Comparison of ENCODE assay signal across 18 cellular contexts in the genomic region with DNA sequence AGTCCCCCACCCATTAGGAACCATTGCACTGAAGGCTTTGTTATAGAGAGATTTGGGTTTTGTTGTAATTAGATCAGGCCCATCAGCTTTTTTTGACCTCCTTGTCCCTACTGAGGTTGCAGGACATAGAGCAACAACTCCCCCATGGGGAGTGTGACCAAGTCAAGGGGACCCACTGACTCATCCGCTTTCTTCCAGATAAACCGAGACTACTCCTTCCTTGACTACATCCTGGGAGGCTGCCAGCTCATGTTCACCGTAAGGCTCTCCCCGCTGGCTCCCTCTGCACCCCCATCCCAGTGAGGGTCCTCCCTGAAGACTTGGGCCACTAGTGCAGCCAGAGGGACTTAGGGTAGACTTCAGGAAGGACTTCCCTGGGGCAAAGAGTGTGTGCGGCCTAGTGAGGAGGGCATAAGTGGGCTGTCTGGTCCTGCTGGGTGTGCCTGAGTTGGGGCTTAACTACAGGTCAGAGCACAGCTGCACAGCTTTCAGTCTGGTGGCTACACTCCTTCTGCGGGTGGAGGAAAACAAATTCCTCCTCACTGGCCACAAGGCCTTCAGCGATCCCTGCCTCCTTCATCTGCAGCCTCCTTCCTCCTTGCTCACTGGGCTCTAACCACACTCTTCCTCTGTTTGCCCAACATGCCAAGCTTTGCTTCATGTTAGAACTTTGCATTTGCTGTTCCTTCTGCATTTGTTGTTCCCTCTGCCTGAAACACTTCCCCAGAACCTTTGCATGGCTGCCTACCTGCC. TPM values are rescaled to one million over a fixed set of nuclear protein-coding genes. Genes with fewer than 3 reads are reported as not detected.
DNase-seq lines count a peak whose midpoint lies in the region; TF ChIP-seq lines count a peak whose summit lies in the region.
"Had no signal": no experiment of that assay in that cellular context is flagged by ENCODE, and none has a peak within 500 bp of the region (broad histone marks: within the 10 kb centered on the region; RNA-seq: fewer than 3 reads in every experiment).

No MANE protein-coding gene starts in this region.

- peak overlapping the region; percentile 55 for H3K4me3 Mint-ChIP-seq in activated naive CD4-positive, alpha-beta T cell treated with anti-CD3 and anti-CD28 coated beads, Interleukin-2, amount 50 U/mL, for 24 hours

- no peaks in the 10 kb centered on the region for H3K36me3 Mint-ChIP-seq in activated naive CD4-positive, alpha-beta T cell treated with anti-CD3 and anti-CD28 coated beads, Interleukin-2, amount 50 U/mL, for 24 hours

- no peaks in the 10 kb centered on the region for H3K27me3 Mint-ChIP-seq in activated naive CD4-positive, alpha-beta T cell treated with anti-CD3 and anti-CD28 coated beads, Interleukin-2, amount 50 U/mL, for 24 hours

- H3K4me3 ChIP-seq in choroid plexus epithelial cell (ENCODE audit: low read depth, low read length) = no peak overlapping the region
- H3K4me3 ChIP-seq: body of pancreas, gastroesophageal sphincter had no signal

- H3K9me3 Mint-ChIP-seq in activated naive CD4-positive, alpha-beta T cell treated with anti-CD3 and anti-CD28 coated beads, Interleukin-2, amount 50 U/mL, for 24 hours = no peaks in the 10 kb centered on the region

- no peak for DNase-seq in activated naive CD4-positive, alpha-beta T cell treated with anti-CD3 and anti-CD28 coated beads, Interleukin-2, amount 50 U/mL, for 16 hours
- DNase-seq in RWPE1 (ENCODE audit: low spot score) (no peak), choroid plexus epithelial cell (ENCODE audit: low read depth) (peak; percentile 51), substantia nigra (lab: John Stamatoyannopoulos, UW) (no peak), glomerular visceral epithelial cell (ENCODE audit: extremely low spot score) (no peak), NCI-H1048 (lab: John Stamatoyannopoulos, UW) (no peak), dermis blood vessel endothelial cell (no peak)
- DNase-seq: activated T-cell treated with anti-CD3 and anti-CD28 coated beads, Interleukin-2, amount 50 U/mL, for 1 hour; body of pancreas; DND-41; islet precursor cell; NCI-H1930; NCI-H748 treated with DMSO at 0.1 percent for 48 hours; SHP77 treated with DMSO at 0.1 percent for 48 hours; stimulated activated CD8-positive, alpha-beta memory T cell treated with anti-CD3 and anti-CD28 coated beads, Interleukin-4, amount 100 ng/mL, for 48 hours; WERI-Rb-1 had no signal

- peaks cover 53% of the 10 kb centered on the region for H3K4me1 Mint-ChIP-seq in activated naive CD4-positive, alpha-beta T cell treated with anti-CD3 and anti-CD28 coated beads, Interleukin-2, amount 50 U/mL, for 24 hours

- TF ChIP-seq CTCF in RWPE1 (conservative IDR thresholded peaks at IDR 0.05; ENCODE audit: low read depth) = no peak
- TF ChIP-seq CTCF in choroid plexus epithelial cell (conservative IDR thresholded peaks at IDR 0.05; ENCODE audit: low read depth, low read length) = no peak

- H3K27ac ChIP-seq in RWPE1 = peak overlapping the region; percentile 17; the same call in 1 of the 2 replicates
- peak overlapping the region; percentile 7 for H3K27ac ChIP-seq in substantia nigra (ENCODE audit: low read depth, low read length, poor library complexity, severe bottlenecking)
- H3K27ac ChIP-seq: body of pancreas, gastroesophageal sphincter, WERI-Rb-1 had no signal

- peak overlapping the region; percentile 88 for H3K27ac Mint-ChIP-seq in activated naive CD4-positive, alpha-beta T cell treated with anti-CD3 and anti-CD28 coated beads, Interleukin-2, amount 50 U/mL, for 24 hours

- POLR2A ChIA-PET in RWPE1 (lab: Yijun Ruan, JAX; ENCODE audit: low non-redundant PET) = no interaction called here

- CTCF ChIA-PET in RWPE1 (lab: Yijun Ruan, JAX) = interaction anchor here (0.7 kb wide), 1 partner anchor 19 kb away, joined by 4 read pairs; no protein-coding TSS in a partner anchor

RNA-seq across cellular contexts. Expression of gene CPNE2, which starts 31.0 kb away (rescaled TPM):
- total RNA-seq in dermis blood vessel endothelial cell = 73.3 and 92.3 TPM in 2 replicates
